ENCODE assay signal across 1 cellular context in genomic region chr14:36699459-36699858, GRCh38. TPM values are rescaled to one million over a fixed set of nuclear protein-coding genes. Genes with fewer than 3 reads are reported as not detected.
"Had no signal": no experiment of that assay in that cellular context is flagged by ENCODE, and none has a peak within 500 bp of the region (broad histone marks: within the 10 kb centered on the region; RNA-seq: fewer than 3 reads in every experiment).

No MANE protein-coding gene starts in this region.

RNA-seq across cellular contexts. Expression of gene PAX9, which starts 37.8 kb away (rescaled TPM):
- polyA plus RNA-seq: right cardiac atrium had no signal
